10 cellular contexts compared by ENCODE assay signal in genomic region chr1:39269349-39269748, GRCh38.
DNase-seq lines count a peak whose midpoint lies in the region; ATAC-seq and TF ChIP-seq lines count a peak whose summit lies in the region.
"Had no signal": no experiment of that assay in that cellular context is flagged by ENCODE, and none has a peak within 500 bp of the region (broad histone marks: within the 10 kb centered on the region; RNA-seq: fewer than 3 reads in every experiment).

No MANE protein-coding gene starts in this region.

- H3K4me1 Mint-ChIP-seq in T-helper 1 cell treated with Interleukin-12 subunit alpha and Interleukin-12 subunit beta and Interleukin-4 antibody, amounts not matched to agents 30 μg/mL and 1 μg/mL, for 36 hours (ENCODE audit: low read depth) = peaks cover 49% of the 10 kb centered on the region
- H3K4me1 Mint-ChIP-seq in WTC11 = peaks cover 73% of the 10 kb centered on the region

- peak overlapping the region; percentile 35 for H3K27ac Mint-ChIP-seq in T-helper 1 cell treated with Interleukin-12 subunit alpha and Interleukin-12 subunit beta and Interleukin-4 antibody, amounts not matched to agents 30 μg/mL and 1 μg/mL, for 36 hours
- peak overlapping the region; percentile 98 for H3K27ac Mint-ChIP-seq in WTC11

- POLR2A ChIA-PET in WTC11 (lab: Charles Lee) = no interaction called here

- DNase-seq in T-helper 1 cell (no peak), WTC11 (ENCODE audit: low spot score) (no peak), NOMO-1 treated with dmso at 0.1 percent for 144 hours (lab: John Stamatoyannopoulos, UW; ENCODE audit: unreplicated experiment) (no peak)
- no peak for DNase-seq in stimulated activated CD4-positive, alpha-beta T cell treated with anti-CD3 and anti-CD28 coated beads, Interleukin-4, amount 100 ng/mL, for 4 hours
- DNase-seq: activated naive CD4-positive, alpha-beta T cell treated with anti-CD3 and anti-CD28 coated beads for 36 hours; NCI-H526 had no signal

- peaks cover 45% of the 10 kb centered on the region for H3K4me1 ChIP-seq in iPS-20b (ENCODE audit: insufficient read depth, low read length)

- H3K9me3 Mint-ChIP-seq in T-helper 1 cell treated with Interleukin-12 subunit alpha and Interleukin-12 subunit beta and Interleukin-4 antibody, amounts not matched to agents 30 μg/mL and 1 μg/mL, for 36 hours = no peaks in the 10 kb centered on the region
- H3K9me3 Mint-ChIP-seq in WTC11 = no peaks in the 10 kb centered on the region
- H3K9me3 Mint-ChIP-seq: activated naive CD4-positive, alpha-beta T cell treated with anti-CD3 and anti-CD28 coated beads for 36 hours had no signal

- peaks cover 19% of the 10 kb centered on the region for H3K36me3 Mint-ChIP-seq in T-helper 1 cell treated with Interleukin-12 subunit alpha and Interleukin-12 subunit beta and Interleukin-4 antibody, amounts not matched to agents 30 μg/mL and 1 μg/mL, for 36 hours (ENCODE audit: low read depth)
- no peaks in the 10 kb centered on the region for H3K36me3 Mint-ChIP-seq in WTC11

- H3K36me3 ChIP-seq in iPS-20b (ENCODE audit: insufficient read depth, low read depth, low read length) = no peaks in the 10 kb centered on the region

- H3K9ac ChIP-seq in iPS-20b (ENCODE audit: low read depth, low read length) = peak overlapping the region; percentile 87; the same call in 1 of the 2 replicates

- H3K4me3 ChIP-seq in iPS-20b (ENCODE audit: low read length) = peak overlapping the region; percentile 64; the same call in 1 of the 2 replicates

- H3K4me3 Mint-ChIP-seq in T-helper 1 cell treated with Interleukin-12 subunit alpha and Interleukin-12 subunit beta and Interleukin-4 antibody, amounts not matched to agents 30 μg/mL and 1 μg/mL, for 36 hours = no peak overlapping the region
- peak overlapping the region; percentile 66; the same call in 1 of the 2 replicates for H3K4me3 Mint-ChIP-seq in WTC11

- ATAC-seq in WTC11 (no peak), HG02588 (IDR thresholded peaks at IDR 0.05; ENCODE audit: unreplicated experiment) (no peak)

- no peaks in the 10 kb centered on the region for H3K27me3 ChIP-seq in iPS-20b (ENCODE audit: insufficient read depth, low read length)

- peak overlapping the region; percentile 18 for H3K27ac ChIP-seq in iPS-20b (ENCODE audit: low read length)
- peak overlapping the region; percentile 91 for H3K27ac ChIP-seq in temporal lobe (ENCODE audit: low read depth, low read length)

- TF ChIP-seq CTCF in WTC11 (IDR thresholded peaks at IDR 0.05) = no peak

- CTCF ChIA-PET in WTC11 (lab: Charles Lee) = interaction anchor here (2.9 to 4.0 kb wide), 3 partner anchors 11 to 171 kb away, joined by 18 to 29 read pairs (median 24); no protein-coding TSS in a partner anchor

- H3K27me3 Mint-ChIP-seq in T-helper 1 cell treated with Interleukin-12 subunit alpha and Interleukin-12 subunit beta and Interleukin-4 antibody, amounts not matched to agents 30 μg/mL and 1 μg/mL, for 36 hours (ENCODE audit: low read depth) = no peaks in the 10 kb centered on the region
- no peaks in the 10 kb centered on the region for H3K27me3 Mint-ChIP-seq in WTC11 (ENCODE audit: low read depth)

- H3K9me3 ChIP-seq in iPS-20b (ENCODE audit: insufficient read depth, low read depth, low read length) = no peaks in the 10 kb centered on the region

TF ChIP-seq in WTC11, 78 proteins besides CTCF, POLR2A, EP300 and RAD21:
- TF ChIP-seq ZNF121 (CRISPR knock-in tag; IDR thresholded peaks at IDR 0.05) = no peak
- TF ChIP-seq FOXJ3 (CRISPR knock-in tag; IDR thresholded peaks at IDR 0.05; ENCODE audit: borderline replicate concordance) = no peak
- TF ChIP-seq, protein P1, sequence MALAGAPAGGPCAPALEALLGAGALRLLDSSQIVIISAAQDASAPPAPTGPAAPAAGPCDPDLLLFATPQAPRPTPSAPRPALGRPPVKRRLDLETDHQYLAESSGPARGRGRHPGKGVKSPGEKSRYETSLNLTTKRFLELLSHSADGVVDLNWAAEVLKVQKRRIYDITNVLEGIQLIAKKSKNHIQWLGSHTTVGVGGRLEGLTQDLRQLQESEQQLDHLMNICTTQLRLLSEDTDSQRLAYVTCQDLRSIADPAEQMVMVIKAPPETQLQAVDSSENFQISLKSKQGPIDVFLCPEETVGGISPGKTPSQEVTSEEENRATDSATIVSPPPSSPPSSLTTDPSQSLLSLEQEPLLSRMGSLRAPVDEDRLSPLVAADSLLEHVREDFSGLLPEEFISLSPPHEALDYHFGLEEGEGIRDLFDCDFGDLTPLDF (CRISPR knock-in tag; IDR thresholded peaks at IDR 0.05) = no peak
- no peak for TF ChIP-seq OVOL2 (CRISPR knock-in tag; IDR thresholded peaks at IDR 0.05; ENCODE audit: borderline replicate concordance)
- TF ChIP-seq GTF2I (CRISPR knock-in tag; conservative IDR thresholded peaks at IDR 0.05) = no peak
- TF ChIP-seq SMAD3 (CRISPR knock-in tag; IDR thresholded peaks at IDR 0.05; ENCODE audit: borderline replicate concordance) = no peak
- TF ChIP-seq HMGA2 (CRISPR knock-in tag; IDR thresholded peaks at IDR 0.05) = no peak
- no peak for TF ChIP-seq NFYB (CRISPR knock-in tag; conservative IDR thresholded peaks at IDR 0.05; ENCODE audit: low read depth)
- TF ChIP-seq ZNF317 (CRISPR knock-in tag; IDR thresholded peaks at IDR 0.05; ENCODE audit: borderline replicate concordance, low read depth) = no peak
- no peak for TF ChIP-seq NR2C2 (CRISPR knock-in tag; IDR thresholded peaks at IDR 0.05)
- TF ChIP-seq FOXP1 (CRISPR knock-in tag; IDR thresholded peaks at IDR 0.05; ENCODE audit: borderline replicate concordance) = no peak
- TF ChIP-seq ETV6 (CRISPR knock-in tag; IDR thresholded peaks at IDR 0.05) = no peak
- no peak for TF ChIP-seq TEAD4 (CRISPR knock-in tag; IDR thresholded peaks at IDR 0.05)
- no peak for TF ChIP-seq PRRX2 (CRISPR knock-in tag; IDR thresholded peaks at IDR 0.05)
- TF ChIP-seq USF1 (CRISPR knock-in tag; IDR thresholded peaks at IDR 0.05) = no peak
- TF ChIP-seq, protein P2, sequence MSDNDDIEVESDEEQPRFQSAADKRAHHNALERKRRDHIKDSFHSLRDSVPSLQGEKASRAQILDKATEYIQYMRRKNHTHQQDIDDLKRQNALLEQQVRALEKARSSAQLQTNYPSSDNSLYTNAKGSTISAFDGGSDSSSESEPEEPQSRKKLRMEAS (CRISPR knock-in tag; IDR thresholded peaks at IDR 0.05) = no peak
- no peak for TF ChIP-seq RORB (CRISPR knock-in tag; IDR thresholded peaks at IDR 0.05)
- no peak for TF ChIP-seq RELA (CRISPR knock-in tag; IDR thresholded peaks at IDR 0.05; ENCODE audit: borderline replicate concordance)
- TF ChIP-seq ATF1 (CRISPR knock-in tag; IDR thresholded peaks at IDR 0.05) = no peak
- TF ChIP-seq, protein P3, sequence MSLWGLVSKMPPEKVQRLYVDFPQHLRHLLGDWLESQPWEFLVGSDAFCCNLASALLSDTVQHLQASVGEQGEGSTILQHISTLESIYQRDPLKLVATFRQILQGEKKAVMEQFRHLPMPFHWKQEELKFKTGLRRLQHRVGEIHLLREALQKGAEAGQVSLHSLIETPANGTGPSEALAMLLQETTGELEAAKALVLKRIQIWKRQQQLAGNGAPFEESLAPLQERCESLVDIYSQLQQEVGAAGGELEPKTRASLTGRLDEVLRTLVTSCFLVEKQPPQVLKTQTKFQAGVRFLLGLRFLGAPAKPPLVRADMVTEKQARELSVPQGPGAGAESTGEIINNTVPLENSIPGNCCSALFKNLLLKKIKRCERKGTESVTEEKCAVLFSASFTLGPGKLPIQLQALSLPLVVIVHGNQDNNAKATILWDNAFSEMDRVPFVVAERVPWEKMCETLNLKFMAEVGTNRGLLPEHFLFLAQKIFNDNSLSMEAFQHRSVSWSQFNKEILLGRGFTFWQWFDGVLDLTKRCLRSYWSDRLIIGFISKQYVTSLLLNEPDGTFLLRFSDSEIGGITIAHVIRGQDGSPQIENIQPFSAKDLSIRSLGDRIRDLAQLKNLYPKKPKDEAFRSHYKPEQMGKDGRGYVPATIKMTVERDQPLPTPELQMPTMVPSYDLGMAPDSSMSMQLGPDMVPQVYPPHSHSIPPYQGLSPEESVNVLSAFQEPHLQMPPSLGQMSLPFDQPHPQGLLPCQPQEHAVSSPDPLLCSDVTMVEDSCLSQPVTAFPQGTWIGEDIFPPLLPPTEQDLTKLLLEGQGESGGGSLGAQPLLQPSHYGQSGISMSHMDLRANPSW (CRISPR knock-in tag; conservative IDR thresholded peaks at IDR 0.05; ENCODE audit: low read depth) = no peak
